ENCODE assay signal across 14 cellular contexts in the genomic region with DNA sequence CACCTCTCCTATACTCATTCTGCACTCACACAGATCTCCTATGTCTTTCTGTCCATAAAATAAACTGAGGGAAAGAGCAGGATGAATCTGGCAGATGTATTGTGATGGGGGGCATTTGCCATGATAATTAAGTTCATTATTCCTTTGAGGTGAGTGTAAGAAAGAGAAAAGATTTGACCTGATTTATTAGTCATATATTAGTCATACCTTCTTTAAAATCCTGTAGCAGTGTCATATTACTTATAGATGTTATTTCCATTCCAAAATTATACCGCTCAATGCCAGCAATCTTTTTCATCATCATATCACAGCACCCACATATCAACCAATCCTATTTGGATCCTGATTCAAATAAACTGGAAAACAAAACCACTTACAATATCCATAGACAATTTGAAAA.
DNase-seq lines count a peak whose midpoint lies in the region; ATAC-seq and TF ChIP-seq lines count a peak whose summit lies in the region.
"Had no signal": no experiment of that assay in that cellular context is flagged by ENCODE, and none has a peak within 500 bp of the region (broad histone marks: within the 10 kb centered on the region; RNA-seq: fewer than 3 reads in every experiment).

No MANE protein-coding gene starts in this region.

- H3K79me2 ChIP-seq in HCT116 (ENCODE audit: insufficient read depth, low read length), result no peaks in the 10 kb centered on the region

- H3K9me3 ChIP-seq in HCT116 (ENCODE audit: control insufficient read depth in 1 of 2, insufficient read depth in 1 of 2, low read depth in 1 of 2, low read length in 2 of 2) (no peaks in the 10 kb centered on the region), RWPE2 (ENCODE audit: severe bottlenecking) (peaks cover 2% of the 10 kb centered on the region)

- CTCF ChIA-PET in HCT116 (lab: Charles Lee), result no interaction called here

- in situ Hi-C loops in KBM-7 (cut with MboI; ENCODE audit: low pct_unique_long_range_greater_than_20kb, low sequenced_read_pairs), result no loop called here

- ATAC-seq in HCT116 (no peak), RWPE2 (ENCODE audit: low read depth) (peak; percentile 60; the same call in 2 of the 3 replicates), left cardiac atrium (no peak)
- ATAC-seq: CD8-positive, alpha-beta T cell; HepG2 had no signal

- H3K27ac ChIP-seq in HCT116 (ENCODE audit: low read depth, low read length) (no peak overlapping the region), RWPE2 (ENCODE audit: poor library complexity, severe bottlenecking) (no peak overlapping the region)
- H3K27ac ChIP-seq: BLaER1 treated with 17β-estradiol and CSF1 and Interleukin-3, amounts not matched to agents 10 nM and 100 nM; HL-60 had no signal

- no peak for TF ChIP-seq CTCF in HCT116 (IDR thresholded peaks at IDR 0.05 in 2 of 3, conservative IDR thresholded peaks at IDR 0.05 in 1 of 3; ENCODE audit: borderline replicate concordance in 1 of 3, insufficient read depth in 1 of 3, low read depth in 2 of 3, low read length in 2 of 3)
- no peak for TF ChIP-seq CTCF in RWPE2 (IDR thresholded peaks at IDR 0.05; ENCODE audit: poor library complexity, severe bottlenecking)

- H3K4me2 ChIP-seq in HCT116 (ENCODE audit: low read length), result no peak overlapping the region
- H3K4me2 ChIP-seq: BLaER1 treated with 17β-estradiol and CSF1 and Interleukin-3, amounts not matched to agents 10 nM and 100 nM had no signal

- H3K36me3 ChIP-seq in HCT116 (ENCODE audit: control insufficient read depth in 1 of 2, insufficient read depth in 2 of 2, low read length in 2 of 2) (no peaks in the 10 kb centered on the region), RWPE2 (ENCODE audit: low read depth) (no peaks in the 10 kb centered on the region)
- H3K36me3 ChIP-seq: BLaER1 treated with 17β-estradiol and CSF1 and Interleukin-3, amounts not matched to agents 10 nM and 100 nM had no signal

- no peak for TF ChIP-seq RAD21 in HCT116 (IDR thresholded peaks at IDR 0.05; ENCODE audit: low read depth)

- H3K27me3 ChIP-seq in HCT116 (ENCODE audit: insufficient read depth, low read length) (no peaks in the 10 kb centered on the region), RWPE2 (ENCODE audit: insufficient read depth, poor library complexity, severe bottlenecking) (no peaks in the 10 kb centered on the region)
- H3K27me3 ChIP-seq: BLaER1 treated with 17β-estradiol and CSF1 and Interleukin-3, amounts not matched to agents 10 nM and 100 nM had no signal

- H3K9ac ChIP-seq in HCT116 (ENCODE audit: low read length), result no peak overlapping the region
- H3K9ac ChIP-seq: BLaER1 treated with 17β-estradiol and CSF1 and Interleukin-3, amounts not matched to agents 10 nM and 100 nM had no signal

- intact Hi-C loops in HCT116 (cut with micrococcal nuclease) (no loop called here), left cardiac atrium (cut with DNase I) (no loop called here)

- TF ChIP-seq POLR2A in HCT116 (IDR thresholded peaks at IDR 0.05; ENCODE audit: borderline replicate concordance, extremely low read depth, insufficient read depth, insufficient read length), result no peak

- H4K20me1 ChIP-seq in HCT116 (ENCODE audit: insufficient read depth), result no peaks in the 10 kb centered on the region
- H4K20me1 ChIP-seq: BLaER1 treated with 17β-estradiol and CSF1 and Interleukin-3, amounts not matched to agents 10 nM and 100 nM had no signal

- DNase-seq in HCT116 (ENCODE audit: low read depth, low spot score) (no peak), M059J (ENCODE audit: low read depth) (peak; percentile 13), RWPE2 (ENCODE audit: low spot score) (no peak), iris pigment epithelial cell (ENCODE audit: low read depth) (peak; percentile 4), GM03348 (ENCODE audit: low spot score) (no peak), KBM-7 (no peak), left cardiac atrium (no peak)
- DNase-seq: Calu3; CD8-positive, alpha-beta T cell; DMS79 treated with DMSO at 0.1 percent for 48 hours; H9 had no signal

- no peak overlapping the region for H2AFZ ChIP-seq in HCT116 (ENCODE audit: low read depth, low read length, poor library complexity, severe bottlenecking)

- H3K4me3 ChIP-seq in HCT116 (replicated peaks in 1 of 2; ENCODE audit: low read depth in 1 of 2, low read length in 2 of 2) (no peak overlapping the region), RWPE2 (ENCODE audit: severe bottlenecking) (no peak overlapping the region)
- H3K4me3 ChIP-seq: BLaER1 treated with 17β-estradiol and CSF1 and Interleukin-3, amounts not matched to agents 10 nM and 100 nM had no signal

- BruUV-seq in HCT116 (replicated peaks; lab: Mats Ljungman, UMichigan), result no TSS peak

- RAD21 ChIA-PET in HCT116 (lab: Charles Lee; ENCODE audit: low non-redundant PET in 1 of 2, low total read pairs in 2 of 2, uncharacterized antibody in 2 of 2, unreplicated experiment in 2 of 2), result no interaction called here

- no peaks in the 10 kb centered on the region for H3K9me2 ChIP-seq in HCT116 (ENCODE audit: insufficient read depth)

- H3K4me1 ChIP-seq in HCT116 (ENCODE audit: control insufficient read depth in 1 of 2, insufficient read depth in 2 of 2, low read length in 2 of 2) (no peaks in the 10 kb centered on the region; a peak in 1 of 4 replicates), RWPE2 (ENCODE audit: insufficient read depth, poor library complexity, severe bottlenecking) (no peaks in the 10 kb centered on the region)
- H3K4me1 ChIP-seq: BLaER1 treated with 17β-estradiol and CSF1 and Interleukin-3, amounts not matched to agents 10 nM and 100 nM had no signal

- POLR2A ChIA-PET in HCT116 (lab: Charles Lee), result no interaction called here

TF ChIP-seq in HCT116, 20 proteins besides CTCF, POLR2A, EP300 and RAD21:
- no peak for TF ChIP-seq REST (IDR thresholded peaks at IDR 0.05; ENCODE audit: low read depth)
- TF ChIP-seq ATF3 (IDR thresholded peaks at IDR 0.05), result no peak
- no peak for TF ChIP-seq ELF1 (IDR thresholded peaks at IDR 0.05; ENCODE audit: borderline replicate concordance, low read depth)
- TF ChIP-seq TCF7L2 (IDR thresholded peaks at IDR 0.05; ENCODE audit: borderline replicate concordance, extremely low read depth, insufficient read depth, insufficient read length), result no peak
- TF ChIP-seq POLR2AphosphoS5 (IDR thresholded peaks at IDR 0.05; ENCODE audit: low read depth, low read length), result no peak
- TF ChIP-seq EGR1 (IDR thresholded peaks at IDR 0.05; ENCODE audit: low read depth), result no peak
- TF ChIP-seq FOSL1 (IDR thresholded peaks at IDR 0.05; ENCODE audit: low read depth), result peak; percentile 45
- TF ChIP-seq ZNF274 (IDR thresholded peaks at IDR 0.05; ENCODE audit: low read depth, low read length), result no peak

Comparison
In these comparisons a context has a peak if more than half of its experiments do, and no peak if none do; other contexts are left out.
1. DNase-seq: peak in M059J (single experiment) and iris pigment epithelial cell (single experiment); none in HCT116 (single experiment), RWPE2 (single experiment), GM03348 (single experiment), KBM-7 (single experiment) and left cardiac atrium (single experiment).